In the genomic region with DNA sequence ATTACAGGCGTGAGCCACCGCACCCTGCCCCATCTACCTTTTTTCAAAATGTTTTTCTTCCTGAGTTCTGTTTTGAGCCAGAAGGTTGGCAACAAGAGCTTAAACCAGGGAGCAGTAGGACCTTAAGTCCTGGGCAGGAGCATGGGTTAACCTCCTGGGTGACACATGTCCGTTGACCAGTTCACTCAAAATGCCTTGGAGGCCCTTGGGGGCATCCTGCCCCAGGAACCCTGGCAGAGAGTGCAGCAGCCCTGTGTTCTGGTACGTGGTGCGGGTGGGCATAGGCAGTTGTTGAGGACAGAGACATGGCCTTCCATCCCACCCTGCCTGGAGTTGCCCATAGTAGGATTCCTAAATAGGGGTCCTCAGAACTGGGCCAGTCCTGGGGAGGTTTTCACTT, we compare ENCODE assay signal across 25 cellular contexts.
"Had no signal": no experiment of that assay in that cellular context is flagged by ENCODE, and none has a peak within 500 bp of the region (broad histone marks: within the 10 kb centered on the region; RNA-seq: fewer than 3 reads in every experiment).

No MANE protein-coding gene starts in this region.

- H3K27me3 ChIP-seq: Peyer's patch, SJSA1 had no signal

- H3K27ac ChIP-seq: Peyer's patch, RWPE1, SJSA1 had no signal

- H3K4me3 ChIP-seq: Peyer's patch, SJSA1 had no signal

- H3K36me3 Mint-ChIP-seq: activated CD8-positive, alpha-beta memory T cell treated with anti-CD3 and anti-CD28 coated beads, Interleukin-2, amount 10 ng/mL, durations not matched to agents 7 days and 5 days; activated naive CD8-positive, alpha-beta T cell treated with anti-CD3 and anti-CD28 coated beads for 36 hours had no signal

- ATAC-seq: activated CD4-positive, CD25-positive, alpha-beta regulatory T cell treated with anti-CD3 and anti-CD28 coated beads, Interleukin-2, amount 50 U/mL, for 24 hours; activated CD8-positive, alpha-beta memory T cell treated with anti-CD3 and anti-CD28 coated beads, Interleukin-2, amount 10 ng/mL, durations not matched to agents 7 days and 5 days; activated T-cell treated with anti-CD3 and anti-CD28 coated beads, Interleukin-2, amount 50 U/mL, for 4 hours; SK-N-SH treated with all-trans-retinoic acid at 6 μM for 48 hours had no signal

- H3K9me3 ChIP-seq: Peyer's patch, SJSA1 had no signal

- H3K9me3 Mint-ChIP-seq: activated naive CD4-positive, alpha-beta T cell treated with anti-CD3 and anti-CD28 coated beads, Interleukin-2, amount 10 ng/mL, durations not matched to agents 7 days and 5 days; activated naive CD8-positive, alpha-beta T cell treated with anti-CD3 and anti-CD28 coated beads for 36 hours; activated T-cell treated with anti-CD3 and anti-CD28 coated beads, Interleukin-2, amount 50 U/mL, for 4 hours; activated T-helper 2 cell treated with anti-CD3 and anti-CD28 coated beads, Interferon-gamma antibody, Interleukin-2, Interleukin-4, amounts not matched to agents 10 μg/mL and 5 μg/mL and 100 μg/mL, durations not matched to agents 14 hours and 24 hours and 36 hours; T-helper 1 cell treated with Interleukin-12 subunit alpha and Interleukin-12 subunit beta and Interleukin-4 antibody, amounts not matched to agents 30 μg/mL and 1 μg/mL, for 36 hours had no signal

- H3K27ac Mint-ChIP-seq: activated CD8-positive, alpha-beta memory T cell treated with anti-CD3 and anti-CD28 coated beads, Interleukin-2, amount 10 ng/mL, durations not matched to agents 7 days and 5 days; activated naive CD4-positive, alpha-beta T cell treated with anti-CD3 and anti-CD28 coated beads, Interleukin-2, amount 10 ng/mL, durations not matched to agents 7 days and 5 days; activated naive CD8-positive, alpha-beta T cell treated with anti-CD3 and anti-CD28 coated beads for 36 hours; activated T-helper 2 cell treated with anti-CD3 and anti-CD28 coated beads, Interferon-gamma antibody, Interleukin-2, Interleukin-4, amounts not matched to agents 10 μg/mL and 5 μg/mL and 100 μg/mL, durations not matched to agents 14 hours and 24 hours and 36 hours; T-helper 1 cell treated with Interleukin-12 subunit alpha and Interleukin-12 subunit beta and Interleukin-4 antibody, amounts not matched to agents 30 μg/mL and 1 μg/mL, for 36 hours had no signal

- H3K27me3 Mint-ChIP-seq: activated CD8-positive, alpha-beta memory T cell treated with anti-CD3 and anti-CD28 coated beads, Interleukin-2, amount 10 ng/mL, durations not matched to agents 7 days and 5 days; activated naive CD4-positive, alpha-beta T cell treated with anti-CD3 and anti-CD28 coated beads, Interleukin-2, amount 10 ng/mL, durations not matched to agents 7 days and 5 days; activated naive CD8-positive, alpha-beta T cell treated with anti-CD3 and anti-CD28 coated beads for 36 hours had no signal

- H3K4me3 Mint-ChIP-seq: activated CD8-positive, alpha-beta memory T cell treated with anti-CD3 and anti-CD28 coated beads, Interleukin-2, amount 10 ng/mL, durations not matched to agents 7 days and 5 days; activated naive CD4-positive, alpha-beta T cell treated with anti-CD3 and anti-CD28 coated beads, Interleukin-2, amount 10 ng/mL, durations not matched to agents 7 days and 5 days; activated naive CD8-positive, alpha-beta T cell treated with anti-CD3 and anti-CD28 coated beads for 36 hours; activated T-cell treated with anti-CD3 and anti-CD28 coated beads, Interleukin-2, amount 50 U/mL, for 4 hours; T-helper 1 cell treated with Interleukin-12 subunit alpha and Interleukin-12 subunit beta and Interleukin-4 antibody, amounts not matched to agents 30 μg/mL and 1 μg/mL, for 36 hours had no signal

- DNase-seq: activated CD4-positive, alpha-beta T cell treated with anti-CD3 and anti-CD28 coated beads for 48 hours; activated CD4-positive, alpha-beta T cell treated with anti-CD3 and anti-CD28 coated beads, Interleukin-2, amount 50 U/mL, for 48 hours; activated CD8-positive, alpha-beta memory T cell treated with anti-CD3 and anti-CD28 coated beads, Interleukin-2, amount 10 ng/mL, durations not matched to agents 7 days and 5 days; activated gamma-delta T cell treated with Interleukin-2 at 50 U/mL for 16 hours; activated naive CD4-positive, alpha-beta T cell treated with anti-CD3 and anti-CD28 coated beads, Interleukin-2, amount 10 ng/mL, durations not matched to agents 7 days and 5 days; activated naive CD8-positive, alpha-beta T cell treated with anti-CD3 and anti-CD28 coated beads for 36 hours; activated T-cell treated with anti-CD3 and anti-CD28 coated beads, Interleukin-2, amount 50 U/mL, for 4 hours; anterior cingulate cortex; central memory CD4-positive, alpha-beta T cell; Kasumi-1; KBM-7; NCI-H1048; NCI-H146; NCI-H187 treated with DMSO at 0.1 percent for 48 hours; NCI-H2081 treated with DMSO at 0.1 percent for 48 hours; NCI-H446; NCI-H524; Peyer's patch; SHP77 had no signal

- H3K4me1 ChIP-seq: SJSA1 had no signal
